ENCODE assay signal across 21 cellular contexts in the genomic region with DNA sequence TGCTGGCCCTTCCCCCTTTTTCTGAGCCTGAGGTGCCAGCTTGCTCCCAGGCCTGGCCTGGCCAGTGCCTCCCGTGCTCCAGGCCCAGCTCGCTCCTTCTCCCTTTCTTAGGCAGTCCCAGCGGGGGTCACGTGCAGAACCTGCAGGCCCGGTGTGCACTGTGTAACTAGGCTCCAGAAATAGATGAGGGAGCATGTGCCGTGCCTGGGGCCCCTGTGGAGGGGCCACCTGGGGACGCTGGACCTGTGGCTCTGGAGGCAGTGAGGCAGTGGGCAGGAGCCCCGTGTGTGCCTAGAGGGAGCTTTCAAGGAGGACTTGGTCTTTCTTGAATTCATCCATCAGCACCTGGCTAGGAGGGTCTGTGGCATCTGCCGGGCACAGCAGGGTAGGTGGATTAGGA. TPM values are rescaled to one million over a fixed set of nuclear protein-coding genes. Genes with fewer than 3 reads are reported as not detected.
DNase-seq lines count a peak whose midpoint lies in the region; ATAC-seq, FAIRE-seq and TF ChIP-seq lines count a peak whose summit lies in the region.
"Had no signal": no experiment of that assay in that cellular context is flagged by ENCODE, and none has a peak within 500 bp of the region (broad histone marks: within the 10 kb centered on the region; RNA-seq: fewer than 3 reads in every experiment).

No MANE protein-coding gene starts in this region.

- no peak overlapping the region for H3T11ph ChIP-seq in H9 (ENCODE audit: low read length)

- no peak overlapping the region for H3K14ac ChIP-seq in H9 (ENCODE audit: insufficient read depth, low read length)

- CTCF ChIA-PET in activated CD4-positive, alpha-beta memory T cell treated with anti-CD3 and anti-CD28 coated beads, Interleukin-2, amount 10 ng/mL, durations not matched to agents 7 days and 5 days (lab: Charles Lee): no interaction called here
- CTCF ChIA-PET in activated naive CD4-positive, alpha-beta T cell treated with anti-CD3 and anti-CD28 coated beads, Interleukin-2, amount 10 ng/mL, durations not matched to agents 7 days and 5 days (lab: Charles Lee): no interaction called here

- H3K4me2 ChIP-seq in H9 (ENCODE audit: insufficient read depth, insufficient read length, low read length) (no peak overlapping the region), keratinocyte (ENCODE audit: control insufficient read depth, extremely low read depth, insufficient read depth, low read depth, low read length) (peak overlapping the region; percentile 94)
- H3K4me2 ChIP-seq: BLaER1 treated with 17β-estradiol and CSF1 and Interleukin-3, amounts not matched to agents 10 nM and 100 nM; KMS-11; PC-9 had no signal

- H2AFZ ChIP-seq in H9 (ENCODE audit: low read length): no peak overlapping the region
- no peak overlapping the region for H2AFZ ChIP-seq in keratinocyte (ENCODE audit: control insufficient read depth, low read length)
- H2AFZ ChIP-seq: PC-9 had no signal

- peak overlapping the region in 2 of 3 experiments; percentile 23 to 48; a peak in 2 of 7 replicates for H3K27ac Mint-ChIP-seq in H9
- H3K27ac Mint-ChIP-seq in activated CD4-positive, alpha-beta memory T cell treated with anti-CD3 and anti-CD28 coated beads, Interleukin-2, amount 10 ng/mL, durations not matched to agents 7 days and 5 days: no peak overlapping the region
- H3K27ac Mint-ChIP-seq in activated naive CD4-positive, alpha-beta T cell treated with anti-CD3 and anti-CD28 coated beads, Interleukin-2, amount 10 ng/mL, durations not matched to agents 7 days and 5 days: no peak overlapping the region
- H3K27ac Mint-ChIP-seq: CD8-positive, alpha-beta T cell had no signal

- H2BK20ac ChIP-seq in H9 (ENCODE audit: low read depth, low read length, poor library complexity, severe bottlenecking): no peak overlapping the region

- H3K79me2 ChIP-seq in H9 (ENCODE audit: insufficient read depth, low read length) (peaks cover 12% of the 10 kb centered on the region; the same call in 1 of the 2 replicates), keratinocyte (ENCODE audit: control insufficient read depth, insufficient read depth, low read length) (peaks cover 41% of the 10 kb centered on the region)

- H2BK15ac ChIP-seq in H9 (ENCODE audit: low read depth, low read length): no peak overlapping the region

- H3K36me3 ChIP-seq in RWPE2 (ENCODE audit: low read depth): peaks cover 18% of the 10 kb centered on the region
- H3K36me3 ChIP-seq in keratinocyte (ENCODE audit: control insufficient read depth in 2 of 2, extremely low read depth in 1 of 2, insufficient read depth in 2 of 2, low read length in 2 of 2): peaks cover 7 to 21% of the 10 kb centered on the region in 2 experiments

- no peak overlapping the region for H2BK12ac ChIP-seq in H9 (ENCODE audit: insufficient read length, low read depth, low read length)

- no peak overlapping the region for H2BK5ac ChIP-seq in H9 (ENCODE audit: insufficient read length, low read length)

- H3K9me1 ChIP-seq in keratinocyte (ENCODE audit: control insufficient read depth, extremely low read depth, insufficient read depth, low read length): no peaks in the 10 kb centered on the region

- no peaks in the 10 kb centered on the region for H3K9me3 ChIP-seq in H9 (ENCODE audit: control insufficient read depth, low read depth, low read length)
- no peaks in the 10 kb centered on the region for H3K9me3 ChIP-seq in RWPE2 (ENCODE audit: severe bottlenecking)
- no peaks in the 10 kb centered on the region for H3K9me3 ChIP-seq in keratinocyte (ENCODE audit: control insufficient read depth, low read depth, low read length)
- H3K9me3 ChIP-seq: BLaER1 treated with 17β-estradiol and CSF1 and Interleukin-3, amounts not matched to agents 10 nM and 100 nM had no signal

- no peak overlapping the region for H3K4me3 Mint-ChIP-seq in H9
- no peak overlapping the region for H3K4me3 Mint-ChIP-seq in activated CD4-positive, alpha-beta memory T cell treated with anti-CD3 and anti-CD28 coated beads, Interleukin-2, amount 10 ng/mL, durations not matched to agents 7 days and 5 days
- no peak overlapping the region for H3K4me3 Mint-ChIP-seq in activated naive CD4-positive, alpha-beta T cell treated with anti-CD3 and anti-CD28 coated beads, Interleukin-2, amount 10 ng/mL, durations not matched to agents 7 days and 5 days
- H3K4me3 Mint-ChIP-seq: CD8-positive, alpha-beta T cell had no signal

- dilution Hi-C loops in keratinocyte (cut with MboI; ENCODE audit: extremely low pct_ligation_motif_present, low sequenced_read_pairs): no loop called here

- no peak overlapping the region for H2AK5ac ChIP-seq in H9 (ENCODE audit: insufficient read length, low read length)

- no peak overlapping the region for H4K8ac ChIP-seq in H9 (replicated peaks; ENCODE audit: insufficient read length, low read depth, low read length)

- WGBS in H9 (ENCODE audit: extremely low coverage, insufficient read length, low lambda C conversion rate): no CpG with 5 or more reads among the region's 9 CpGs

- no peak overlapping the region for H3K9ac ChIP-seq in H9 (ENCODE audit: extremely low read depth, insufficient read length, low read length)
- H3K9ac ChIP-seq in keratinocyte (ENCODE audit: control insufficient read depth, extremely low read depth, insufficient read depth, low read length): peak overlapping the region; percentile 89
- H3K9ac ChIP-seq: KMS-11 had no signal

- DNase-seq in H9 (no peak), RWPE2 (ENCODE audit: low spot score) (peak; percentile 57), keratinocyte (ENCODE audit: low read depth, low spot score) (no peak), posterior vena cava (ENCODE audit: low spot score) (peak; percentile 67), LoVo (ENCODE audit: low spot score) (no peak)
- no peak for DNase-seq in activated CD4-positive, alpha-beta memory T cell treated with anti-CD3 and anti-CD28 coated beads, Interleukin-2, amount 10 ng/mL, durations not matched to agents 7 days and 5 days
- DNase-seq in activated naive CD4-positive, alpha-beta T cell treated with anti-CD3 and anti-CD28 coated beads, Interleukin-2, amount 10 ng/mL, durations not matched to agents 7 days and 5 days: no peak
- DNase-seq: CD8-positive, alpha-beta T cell; NCI-H1417 treated with DMSO at 0.1 percent for 48 hours; NCI-H187 treated with DMSO at 0.1 percent for 48 hours; NCI-H226; NCI-H524 treated with DMSO at 0.1 percent for 48 hours; PC-9 had no signal

- peaks cover 23 to 24% of the 10 kb centered on the region in 2 experiments for H3K4me1 Mint-ChIP-seq in H9
- H3K4me1 Mint-ChIP-seq in activated CD4-positive, alpha-beta memory T cell treated with anti-CD3 and anti-CD28 coated beads, Interleukin-2, amount 10 ng/mL, durations not matched to agents 7 days and 5 days: peaks cover 15% of the 10 kb centered on the region
- H3K4me1 Mint-ChIP-seq in activated naive CD4-positive, alpha-beta T cell treated with anti-CD3 and anti-CD28 coated beads, Interleukin-2, amount 10 ng/mL, durations not matched to agents 7 days and 5 days: peaks cover 14% of the 10 kb centered on the region

- H3K27ac ChIP-seq in H9 (ENCODE audit: insufficient read length, low read depth, low read length): no peak overlapping the region
- H3K27ac ChIP-seq in RWPE2 (ENCODE audit: poor library complexity, severe bottlenecking): no peak overlapping the region
- peak overlapping the region; percentile 97 for H3K27ac ChIP-seq in keratinocyte (ENCODE audit: control insufficient read depth, insufficient read depth, low read length)
- H3K27ac ChIP-seq: BLaER1 treated with 17β-estradiol and CSF1 and Interleukin-3, amounts not matched to agents 10 nM and 100 nM; KMS-11 had no signal

- TF ChIP-seq CTCF in H9 (conservative IDR thresholded peaks at IDR 0.05) (no peak), RWPE2 (IDR thresholded peaks at IDR 0.05; ENCODE audit: poor library complexity, severe bottlenecking) (no peak), keratinocyte (optimal IDR thresholded peaks at IDR 0.05 in 1 of 3, IDR thresholded peaks at IDR 0.05 in 1 of 3, conservative IDR thresholded peaks at IDR 0.05 in 1 of 3; ENCODE audit: extremely low read depth in 1 of 3, insufficient read depth in 2 of 3, low read length in 3 of 3) (no peak)

- no peak overlapping the region for H2BK120ac ChIP-seq in H9 (ENCODE audit: low read depth, low read length, poor library complexity, severe bottlenecking)

- H3K27me3 Mint-ChIP-seq in H9 (ENCODE audit: low read depth): no peaks in the 10 kb centered on the region
- H3K27me3 Mint-ChIP-seq in activated CD4-positive, alpha-beta memory T cell treated with anti-CD3 and anti-CD28 coated beads, Interleukin-2, amount 10 ng/mL, durations not matched to agents 7 days and 5 days: no peaks in the 10 kb centered on the region
- no peaks in the 10 kb centered on the region for H3K27me3 Mint-ChIP-seq in activated naive CD4-positive, alpha-beta T cell treated with anti-CD3 and anti-CD28 coated beads, Interleukin-2, amount 10 ng/mL, durations not matched to agents 7 days and 5 days

- no peak overlapping the region for H3K4me3 ChIP-seq in RWPE2 (ENCODE audit: severe bottlenecking)
- no peak overlapping the region for H3K4me3 ChIP-seq in keratinocyte (ENCODE audit: control insufficient read depth in 2 of 3, extremely low read depth in 1 of 3, insufficient read depth in 2 of 3, low read depth in 1 of 3, low read length in 3 of 3)
- H3K4me3 ChIP-seq: BLaER1 treated with 17β-estradiol and CSF1 and Interleukin-3, amounts not matched to agents 10 nM and 100 nM; PC-9 had no signal

- H3K4ac ChIP-seq in H9 (ENCODE audit: low read depth, low read length): no peak overlapping the region

- H3K27me3 ChIP-seq in H9 (ENCODE audit: insufficient read depth, low read length) (no peaks in the 10 kb centered on the region), RWPE2 (ENCODE audit: insufficient read depth, poor library complexity, severe bottlenecking) (no peaks in the 10 kb centered on the region), keratinocyte (ENCODE audit: control insufficient read depth, extremely low read depth, insufficient read depth, low read length) (no peaks in the 10 kb centered on the region)
- H3K27me3 ChIP-seq: BLaER1 treated with 17β-estradiol and CSF1 and Interleukin-3, amounts not matched to agents 10 nM and 100 nM had no signal

- no peak overlapping the region for H3K56ac ChIP-seq in H9 (ENCODE audit: insufficient read length, low read depth, low read length)

- H3K23me2 ChIP-seq in H9 (ENCODE audit: insufficient read length, low read depth, low read length, poor library complexity, severe bottlenecking): no peaks in the 10 kb centered on the region

- H3K4me1 ChIP-seq in H9 (ENCODE audit: insufficient read depth, low read length) (no peaks in the 10 kb centered on the region), RWPE2 (ENCODE audit: insufficient read depth, poor library complexity, severe bottlenecking) (no peaks in the 10 kb centered on the region), keratinocyte (ENCODE audit: control insufficient read depth, extremely low read depth, insufficient read depth, low read length) (peaks cover 30% of the 10 kb centered on the region)

- H3K9me3 Mint-ChIP-seq in H9: no peaks in the 10 kb centered on the region
- no peaks in the 10 kb centered on the region for H3K9me3 Mint-ChIP-seq in activated CD4-positive, alpha-beta memory T cell treated with anti-CD3 and anti-CD28 coated beads, Interleukin-2, amount 10 ng/mL, durations not matched to agents 7 days and 5 days
- H3K9me3 Mint-ChIP-seq in activated naive CD4-positive, alpha-beta T cell treated with anti-CD3 and anti-CD28 coated beads, Interleukin-2, amount 10 ng/mL, durations not matched to agents 7 days and 5 days: no peaks in the 10 kb centered on the region
- H3K9me3 Mint-ChIP-seq: CD8-positive, alpha-beta T cell had no signal

- intact Hi-C loops in posterior vena cava (cut with DNase I): loop anchor here in 1 of 2 donors (5.0 kb wide), 1 partner anchor 461 kb away; no protein-coding TSS in a partner anchor

- POLR2A ChIA-PET in activated CD4-positive, alpha-beta memory T cell treated with anti-CD3 and anti-CD28 coated beads, Interleukin-2, amount 10 ng/mL, durations not matched to agents 7 days and 5 days (lab: Charles Lee): interaction anchor here (0.9 kb wide), 1 partner anchor 12 kb away, joined by 3 read pairs; no protein-coding TSS in a partner anchor

- H4K91ac ChIP-seq in H9 (ENCODE audit: insufficient read length, low read depth, low read length): no peak overlapping the region

- no peak overlapping the region for H3K18ac ChIP-seq in H9 (ENCODE audit: insufficient read length, low read depth, low read length)

- no peaks in the 10 kb centered on the region for H4K20me1 ChIP-seq in H9 (ENCODE audit: control insufficient read depth, insufficient read depth, insufficient read length)
- H4K20me1 ChIP-seq in keratinocyte (ENCODE audit: control insufficient read depth, extremely low read depth, insufficient read depth, low read length): no peaks in the 10 kb centered on the region

- no peak overlapping the region for H4K5ac ChIP-seq in H9 (ENCODE audit: insufficient read length, low read depth, low read length)

- H3K23ac ChIP-seq in H9 (ENCODE audit: insufficient read length, low read depth, low read length): no peak overlapping the region

- ATAC-seq in RWPE2 (ENCODE audit: low read depth): no peak
- no peak for ATAC-seq in HG02840 (IDR thresholded peaks at IDR 0.05; ENCODE audit: low FRiP score, unreplicated experiment)
- ATAC-seq: CD8-positive, alpha-beta T cell; HepG2 had no signal

- peaks cover 13 to 43% (median 42%) of the 10 kb centered on the region in 3 experiments for H3K36me3 Mint-ChIP-seq in H9 (ENCODE audit: insufficient read depth in 1 of 3, low read depth in 3 of 3)
- peaks cover under 1% of the 10 kb centered on the region for H3K36me3 Mint-ChIP-seq in activated CD4-positive, alpha-beta memory T cell treated with anti-CD3 and anti-CD28 coated beads, Interleukin-2, amount 10 ng/mL, durations not matched to agents 7 days and 5 days (ENCODE audit: low read depth)
- H3K36me3 Mint-ChIP-seq in activated naive CD4-positive, alpha-beta T cell treated with anti-CD3 and anti-CD28 coated beads, Interleukin-2, amount 10 ng/mL, durations not matched to agents 7 days and 5 days: peaks cover 4% of the 10 kb centered on the region

- no peak for FAIRE-seq in keratinocyte (lab: Jason Lieb, UNC)
- FAIRE-seq: D721Med, GM12892, GM18507, H1, HepG2 had no signal

- no peaks in the 10 kb centered on the region for H3K79me1 ChIP-seq in H9 (ENCODE audit: insufficient read depth, low read depth, low read length, poor library complexity, severe bottlenecking)

RNA-seq across cellular contexts. Expression of a gene that starts 11.5 kb away (rescaled TPM):
- total RNA-seq in H9 (2021) (53.4 and 55.3 TPM in 2 replicates), posterior vena cava (10 to 100 TPM; 16.3 to 16.7 TPM)
- 21.6 to 36.7 TPM (median 31.7 TPM) in 3 replicates for polyA plus RNA-seq in keratinocyte
- polyA plus RNA-seq in keratinocyte (2011; ENCODE audit: low read depth): 15.6 TPM
- polyA plus RNA-seq in keratinocyte (2011; cell fraction: cytosol; rRNA removed): 21.5 and 31.3 TPM in 2 replicates
- polyA plus RNA-seq in keratinocyte (2011; cell fraction: nucleus; rRNA removed): 73.0 and 91.5 TPM in 2 replicates
- 25.4 and 36.5 TPM in 2 replicates for polyA plus RNA-seq in keratinocyte (2012; ENCODE audit: low replicate concordance)
- 42.6 to 74.9 TPM (median 46.0 TPM) in 3 replicates for polyA minus RNA-seq in keratinocyte
- 48.5 TPM for polyA minus RNA-seq in keratinocyte (2011; cell fraction: cytosol; rRNA and poly(A)+ RNA removed)
- 59.6 and 60.7 TPM in 2 replicates for polyA minus RNA-seq in keratinocyte (2011; cell fraction: nucleus; rRNA and poly(A)+ RNA removed)
- total RNA-seq in activated CD4-positive, alpha-beta memory T cell treated with anti-CD3 and anti-CD28 coated beads, Interleukin-2, amount 10 ng/mL, durations not matched to agents 7 days and 5 days: 10 to 100 TPM; 20.1 to 21.5 TPM

RNA-seq across cellular contexts. Expression of a gene that starts 19.8 kb away (rescaled TPM):
- total RNA-seq in H9 (2021): 12.3 and 13.1 TPM in 2 replicates
- 16.1 to 40.2 TPM (median 17.7 TPM) in 3 replicates for polyA plus RNA-seq in keratinocyte
- 12.2 TPM for polyA plus RNA-seq in keratinocyte (2011; ENCODE audit: low read depth)
- 2.5 and 4.0 TPM in 2 replicates for polyA plus RNA-seq in keratinocyte (2011; cell fraction: cytosol; rRNA removed)
- 143 and 201 TPM in 2 replicates for polyA plus RNA-seq in keratinocyte (2011; cell fraction: nucleus; rRNA removed)
- polyA plus RNA-seq in keratinocyte (2012; ENCODE audit: low replicate concordance): 18.0 and 49.7 TPM in 2 replicates
- polyA minus RNA-seq in keratinocyte: 15.2 to 21.3 TPM (median 15.5 TPM) in 3 replicates
- polyA minus RNA-seq in keratinocyte (2011; cell fraction: cytosol; rRNA and poly(A)+ RNA removed): 5.0 TPM
- polyA minus RNA-seq in keratinocyte (2011; cell fraction: nucleus; rRNA and poly(A)+ RNA removed): 28.2 and 31.9 TPM in 2 replicates
- under 1 TPM; 0.57 to 0.93 TPM for total RNA-seq in posterior vena cava
- total RNA-seq in activated CD4-positive, alpha-beta memory T cell treated with anti-CD3 and anti-CD28 coated beads, Interleukin-2, amount 10 ng/mL, durations not matched to agents 7 days and 5 days: 10 to 100 TPM; 69.2 to 73.5 TPM

RNA-seq across cellular contexts. Expression of a gene that starts 45.4 kb away (rescaled TPM):
- total RNA-seq in H9 (2021) (60.0 and 67.0 TPM in 2 replicates), posterior vena cava (100 to 1,000 TPM; 197 to 209 TPM)
- polyA plus RNA-seq in keratinocyte: 92.0 to 171 TPM (median 108 TPM) in 3 replicates
- polyA plus RNA-seq in keratinocyte (2011; ENCODE audit: low read depth): 196 TPM
- 136 and 249 TPM in 2 replicates for polyA plus RNA-seq in keratinocyte (2011; cell fraction: cytosol; rRNA removed)
- polyA plus RNA-seq in keratinocyte (2011; cell fraction: nucleus; rRNA removed): 186 and 288 TPM in 2 replicates
- 193 and 309 TPM in 2 replicates for polyA plus RNA-seq in keratinocyte (2012; ENCODE audit: low replicate concordance)
- 118 to 321 TPM (median 182 TPM) in 3 replicates for polyA minus RNA-seq in keratinocyte
- 295 TPM for polyA minus RNA-seq in keratinocyte (2011; cell fraction: cytosol; rRNA and poly(A)+ RNA removed)
- polyA minus RNA-seq in keratinocyte (2011; cell fraction: nucleus; rRNA and poly(A)+ RNA removed): 131 and 149 TPM in 2 replicates
- 100 to 1,000 TPM; 109 to 117 TPM for total RNA-seq in activated CD4-positive, alpha-beta memory T cell treated with anti-CD3 and anti-CD28 coated beads, Interleukin-2, amount 10 ng/mL, durations not matched to agents 7 days and 5 days

RNA-seq across cellular contexts. Expression of a gene that starts 46.8 kb away (rescaled TPM):
- total RNA-seq in H9 (2021) (85.7 and 89.7 TPM in 2 replicates), posterior vena cava (10 to 100 TPM; 30.7 to 45.2 TPM)
- polyA plus RNA-seq in keratinocyte: 1.8 to 3.8 TPM (median 2.4 TPM) in 3 replicates
- not detected for polyA plus RNA-seq in keratinocyte (2011; ENCODE audit: low read depth)
- polyA plus RNA-seq in keratinocyte (2011; cell fraction: cytosol; rRNA removed): 0.78 and 2.4 TPM in 2 replicates
- polyA plus RNA-seq in keratinocyte (2011; cell fraction: nucleus; rRNA removed): 2.9 and 3.4 TPM in 2 replicates
- 2.8 and 6.5 TPM in 2 replicates for polyA plus RNA-seq in keratinocyte (2012; ENCODE audit: low replicate concordance)
- polyA minus RNA-seq in keratinocyte: 0.67 to 8.0 TPM (median 1.0 TPM) in 3 replicates
- polyA minus RNA-seq in keratinocyte (2011; cell fraction: cytosol; rRNA and poly(A)+ RNA removed): 3.6 TPM
- polyA minus RNA-seq in keratinocyte (2011; cell fraction: nucleus; rRNA and poly(A)+ RNA removed): 1.9 and 2.0 TPM in 2 replicates
- total RNA-seq in activated CD4-positive, alpha-beta memory T cell treated with anti-CD3 and anti-CD28 coated beads, Interleukin-2, amount 10 ng/mL, durations not matched to agents 7 days and 5 days: 100 to 1,000 TPM; 170 to 178 TPM

Comparison
In these comparisons a context has a peak if more than half of its experiments do, and no peak if none do; other contexts are left out.
1. DNase-seq: peak in RWPE2 (single experiment) and posterior vena cava (single experiment); none in H9 (single experiment), keratinocyte (single experiment), activated CD4-positive, alpha-beta memory T cell treated with anti-CD3 and anti-CD28 coated beads, Interleukin-2, amount 10 ng/mL, durations not matched to agents 7 days and 5 days (single experiment), LoVo (single experiment) and activated naive CD4-positive, alpha-beta T cell treated with anti-CD3 and anti-CD28 coated beads, Interleukin-2, amount 10 ng/mL, durations not matched to agents 7 days and 5 days (single experiment).
2. H3K27ac Mint-ChIP-seq: peak in H9 (2 of 3); none in activated CD4-positive, alpha-beta memory T cell treated with anti-CD3 and anti-CD28 coated beads, Interleukin-2, amount 10 ng/mL, durations not matched to agents 7 days and 5 days (single experiment) and activated naive CD4-positive, alpha-beta T cell treated with anti-CD3 and anti-CD28 coated beads, Interleukin-2, amount 10 ng/mL, durations not matched to agents 7 days and 5 days (single experiment).